8 cellular contexts compared by ENCODE assay signal in the genomic region with DNA sequence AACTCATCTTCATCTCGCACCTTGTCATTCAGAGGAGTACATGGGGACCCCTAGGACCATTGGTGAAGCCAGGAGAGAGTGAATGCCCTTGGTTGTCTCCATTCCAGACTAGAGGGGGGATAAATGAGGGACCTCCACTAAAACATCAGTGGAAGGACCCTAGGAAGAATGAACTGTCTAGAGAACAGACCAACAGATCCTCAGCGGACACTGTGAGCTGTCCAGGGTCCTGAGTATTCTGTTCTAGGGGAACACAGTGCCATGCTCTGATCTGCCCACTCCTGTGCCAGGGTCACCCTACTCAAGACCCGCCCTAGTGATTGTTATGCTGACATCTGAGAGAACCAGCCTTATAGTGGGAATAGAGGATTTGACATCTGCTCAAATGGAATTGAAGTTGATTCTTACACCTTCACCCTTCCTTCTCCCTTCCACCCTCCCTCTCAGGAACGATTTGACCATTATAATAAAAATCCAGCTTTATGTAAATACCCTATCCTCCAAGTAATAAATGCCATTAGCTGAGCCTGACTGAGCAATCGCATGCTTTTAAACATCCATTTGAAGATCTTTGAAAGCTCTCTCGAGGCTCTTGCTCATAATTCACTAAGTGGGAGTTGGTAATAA. TPM values are rescaled to one million over a fixed set of nuclear protein-coding genes. Genes with fewer than 3 reads are reported as not detected.
DNase-seq lines count a peak whose midpoint lies in the region; ATAC-seq and TF ChIP-seq lines count a peak whose summit lies in the region.

No MANE protein-coding gene starts in this region.

- no peaks in the 10 kb centered on the region for H3K36me3 ChIP-seq in esophagus squamous epithelium

- DNase-seq in CD1c-positive myeloid dendritic cell (ENCODE audit: extremely low spot score): peak; percentile 8
- DNase-seq in HuH-7 (ENCODE audit: low spot score): peak; percentile 40
- DNase-seq in activated CD4-positive, alpha-beta T cell treated with anti-CD3 and anti-CD28 coated beads, Interleukin-2, amount 10 ng/mL, durations not matched to agents 7 days and 5 days: peak; percentile 45
- peak; percentile 17 for DNase-seq in kidney tubule cell (ENCODE audit: low spot score)
- DNase-seq in activated CD8-positive, alpha-beta memory T cell treated with anti-CD3 and anti-CD28 coated beads, Interleukin-2, amount 50 U/mL, for 4 hours: no peak
- no peak for DNase-seq in esophagus squamous epithelium (lab: John Stamatoyannopoulos, UW)

- no peaks in the 10 kb centered on the region for H3K4me1 Mint-ChIP-seq in activated CD4-positive, alpha-beta T cell treated with anti-CD3 and anti-CD28 coated beads, Interleukin-2, amount 10 ng/mL, durations not matched to agents 7 days and 5 days

- no peak for TF ChIP-seq CTCF in esophagus squamous epithelium (IDR thresholded peaks at IDR 0.05)

- peaks cover 26% of the 10 kb centered on the region for H3K27me3 Mint-ChIP-seq in activated CD4-positive, alpha-beta T cell treated with anti-CD3 and anti-CD28 coated beads, Interleukin-2, amount 10 ng/mL, durations not matched to agents 7 days and 5 days

- POLR2A ChIA-PET in activated CD4-positive, alpha-beta T cell treated with anti-CD3 and anti-CD28 coated beads, Interleukin-2, amount 10 ng/mL, durations not matched to agents 7 days and 5 days (lab: Charles Lee): no interaction called here

- CTCF ChIA-PET in activated CD4-positive, alpha-beta T cell treated with anti-CD3 and anti-CD28 coated beads, Interleukin-2, amount 10 ng/mL, durations not matched to agents 7 days and 5 days (lab: Charles Lee): interaction anchor here (1.0 kb wide), 1 partner anchor 10 kb away, joined by 3 read pairs; no protein-coding TSS in a partner anchor

- H3K27me3 ChIP-seq in esophagus squamous epithelium: peaks cover 0 to 51% (median 0%) of the 10 kb centered on the region in 4 donors

- 47 to 48% methylated on average over 5 to 6 of the region's 6 CpGs for WGBS in esophagus squamous epithelium, 2 donors

- no peaks in the 10 kb centered on the region for H3K9me3 Mint-ChIP-seq in activated CD4-positive, alpha-beta T cell treated with anti-CD3 and anti-CD28 coated beads, Interleukin-2, amount 10 ng/mL, durations not matched to agents 7 days and 5 days

- no peak overlapping the region for H3K27ac Mint-ChIP-seq in activated CD4-positive, alpha-beta T cell treated with anti-CD3 and anti-CD28 coated beads, Interleukin-2, amount 10 ng/mL, durations not matched to agents 7 days and 5 days

- no peaks in the 10 kb centered on the region for H3K4me1 ChIP-seq in esophagus squamous epithelium

- no peak overlapping the region for H3K4me3 ChIP-seq in esophagus squamous epithelium

- H3K4me3 Mint-ChIP-seq in activated CD4-positive, alpha-beta T cell treated with anti-CD3 and anti-CD28 coated beads, Interleukin-2, amount 10 ng/mL, durations not matched to agents 7 days and 5 days: no peak overlapping the region

- intact Hi-C loops in esophagus squamous epithelium (cut with DNase I): no loop called here

- H3K27ac ChIP-seq in esophagus squamous epithelium: no peak overlapping the region

- ATAC-seq in HG03097 (IDR thresholded peaks at IDR 0.05; ENCODE audit: low FRiP score, unreplicated experiment): no peak
- no peak for ATAC-seq in HG02759 (IDR thresholded peaks at IDR 0.05; ENCODE audit: unreplicated experiment)

- TF ChIP-seq POLR2A in esophagus squamous epithelium (IDR thresholded peaks at IDR 0.05): no peak

- H3K36me3 Mint-ChIP-seq in activated CD4-positive, alpha-beta T cell treated with anti-CD3 and anti-CD28 coated beads, Interleukin-2, amount 10 ng/mL, durations not matched to agents 7 days and 5 days (ENCODE audit: low read depth): no peaks in the 10 kb centered on the region

- no peaks in the 10 kb centered on the region for H3K9me3 ChIP-seq in esophagus squamous epithelium

RNA-seq across cellular contexts. Expression of gene SLC32A1, which starts 43.7 kb away (rescaled TPM):
- not detected for total RNA-seq in activated CD4-positive, alpha-beta T cell treated with anti-CD3 and anti-CD28 coated beads, Interleukin-2, amount 10 ng/mL, durations not matched to agents 7 days and 5 days
- total RNA-seq in esophagus squamous epithelium: not detected

Comparison
In these comparisons a context has a peak if more than half of its experiments do, and no peak if none do; other contexts are left out.
1. DNase-seq: peak in CD1c-positive myeloid dendritic cell (single experiment), HuH-7 (single experiment), activated CD4-positive, alpha-beta T cell treated with anti-CD3 and anti-CD28 coated beads, Interleukin-2, amount 10 ng/mL, durations not matched to agents 7 days and 5 days (single experiment) and kidney tubule cell (single experiment); none in activated CD8-positive, alpha-beta memory T cell treated with anti-CD3 and anti-CD28 coated beads, Interleukin-2, amount 50 U/mL, for 4 hours (single experiment) and esophagus squamous epithelium (single experiment).